10 cellular contexts compared by ENCODE assay signal in the genomic region with DNA sequence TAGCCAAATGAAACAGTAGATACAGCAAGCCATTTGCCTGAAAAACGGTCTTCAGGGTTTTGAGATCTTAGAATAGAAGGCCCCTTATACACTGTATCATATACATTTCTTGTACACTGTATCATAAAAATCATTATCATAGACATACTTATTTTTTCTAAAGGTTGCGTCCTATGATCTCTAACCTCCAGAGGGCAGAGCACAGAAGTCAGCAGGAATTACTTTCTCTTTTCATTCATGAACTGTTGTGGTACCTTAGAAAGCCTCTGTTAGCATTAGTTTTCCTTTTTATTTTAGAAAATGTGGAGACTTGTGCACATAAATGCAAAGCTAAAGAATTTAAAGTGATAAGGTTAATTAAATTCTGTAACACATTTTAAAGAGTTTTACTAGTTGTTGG.
DNase-seq lines count a peak whose midpoint lies in the region; ATAC-seq and TF ChIP-seq lines count a peak whose summit lies in the region.
"Had no signal": no experiment of that assay in that cellular context is flagged by ENCODE, and none has a peak within 500 bp of the region (broad histone marks: within the 10 kb centered on the region; RNA-seq: fewer than 3 reads in every experiment).

No MANE protein-coding gene starts in this region.

- TF ChIP-seq CTCF in OCI-LY1 (IDR thresholded peaks at IDR 0.05; ENCODE audit: low read length), result peak; percentile 23; the same call in 1 of the 2 replicates

- no peak overlapping the region for H2AFZ ChIP-seq in OCI-LY1 (ENCODE audit: low read length)

- no peak overlapping the region for H3K4me2 ChIP-seq in OCI-LY1 (ENCODE audit: low read length)

- no peaks in the 10 kb centered on the region for H3K27me3 ChIP-seq in OCI-LY1 (ENCODE audit: insufficient read depth, low read length)

- H4K20me1 ChIP-seq in OCI-LY1 (ENCODE audit: insufficient read depth, low read length), result no peaks in the 10 kb centered on the region

- H3K9ac ChIP-seq in OCI-LY1 (ENCODE audit: low read length), result no peak overlapping the region

- no peaks in the 10 kb centered on the region for H3F3A ChIP-seq in OCI-LY1 (ENCODE audit: insufficient read depth, low read length)

- no peaks in the 10 kb centered on the region for H3K9me3 ChIP-seq in OCI-LY1 (ENCODE audit: low read length)

- H3K4me3 ChIP-seq in OCI-LY1 (ENCODE audit: low read depth, low read length, poor library complexity, severe bottlenecking), result no peak overlapping the region

- peak; percentile 83 for ATAC-seq in HG02610 (IDR thresholded peaks at IDR 0.05; ENCODE audit: unreplicated experiment)
- ATAC-seq: activated T-cell treated with anti-CD3 and anti-CD28 coated beads, Interleukin-2, amount 50 U/mL, for 4 hours had no signal

- no peaks in the 10 kb centered on the region for H3K4me1 ChIP-seq in OCI-LY1 (ENCODE audit: insufficient read depth, low read length, severe bottlenecking)

- peaks cover 36% of the 10 kb centered on the region for H3K36me3 ChIP-seq in OCI-LY1 (ENCODE audit: insufficient read depth, low read length)

- no peaks in the 10 kb centered on the region for H3K9me2 ChIP-seq in OCI-LY1 (ENCODE audit: low read depth, low read length)

- no peaks in the 10 kb centered on the region for H3K79me2 ChIP-seq in OCI-LY1 (ENCODE audit: insufficient read depth, low read length)

- no peak overlapping the region for H3K27ac ChIP-seq in OCI-LY1 (ENCODE audit: low read depth, low read length, poor library complexity, severe bottlenecking)

- DNase-seq in NCI-H510A treated with DMSO at 0.1 percent for 48 hours (lab: John Stamatoyannopoulos, UW) (peak; percentile 8), NCI-H510A (lab: John Stamatoyannopoulos, UW) (no peak), myocyte (ENCODE audit: low read depth) (peak; percentile 43), anterior cingulate cortex (lab: John Stamatoyannopoulos, UW) (no peak), NCI-H82 treated with DMSO at 0.1 percent for 48 hours (lab: John Stamatoyannopoulos, UW; ENCODE audit: unreplicated experiment) (no peak)
- DNase-seq in activated CD4-positive, alpha-beta T cell treated with anti-CD3 and anti-CD28 coated beads for 1 hour, result no peak
- DNase-seq: activated T-cell treated with anti-CD3 and anti-CD28 coated beads, Interleukin-2, amount 50 U/mL, for 4 hours; H7 had no signal

Comparison
In these comparisons a context has a peak if more than half of its experiments do, and no peak if none do; other contexts are left out.
1. DNase-seq: peak in NCI-H510A treated with DMSO at 0.1 percent for 48 hours (single experiment) and myocyte (single experiment); none in NCI-H510A (single experiment), anterior cingulate cortex (0 of 58), NCI-H82 treated with DMSO at 0.1 percent for 48 hours (single experiment) and activated CD4-positive, alpha-beta T cell treated with anti-CD3 and anti-CD28 coated beads for 1 hour (single experiment).